28 cellular contexts compared by ENCODE assay signal in the genomic region with DNA sequence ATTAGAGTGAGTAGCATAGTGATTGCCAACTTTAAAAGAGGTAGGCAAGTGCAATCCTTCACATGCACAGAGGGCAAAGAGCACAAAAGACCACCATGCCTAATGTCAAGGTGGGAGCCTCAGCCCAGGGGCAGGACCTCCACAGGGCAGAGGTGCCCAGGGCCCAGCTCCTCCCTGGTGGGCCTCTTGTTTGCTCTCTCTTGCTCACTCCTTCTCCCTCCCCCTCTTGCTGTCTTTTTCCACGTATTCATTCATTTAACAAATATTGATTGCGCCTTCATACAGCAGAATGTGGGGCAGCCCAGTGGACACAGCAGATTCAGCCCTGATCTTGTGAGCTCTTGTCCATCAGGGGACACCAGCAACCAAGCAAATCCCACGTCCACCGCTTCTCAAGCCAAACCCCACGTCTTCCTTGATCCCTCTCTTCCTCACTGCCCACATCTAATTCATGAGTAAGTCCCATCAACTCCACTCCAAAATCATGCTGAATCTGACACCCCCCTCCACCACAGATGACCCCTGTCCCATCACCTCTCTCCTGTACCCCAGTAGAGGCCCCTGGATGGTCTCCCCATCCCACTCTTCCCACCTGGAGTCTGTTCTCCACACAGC.
"Had no signal": no experiment of that assay in that cellular context is flagged by ENCODE, and none has a peak within 500 bp of the region (broad histone marks: within the 10 kb centered on the region; RNA-seq: fewer than 3 reads in every experiment).

No MANE protein-coding gene starts in this region.

- H3K27me3 ChIP-seq: ascending aorta, cardiac muscle cell, colonic mucosa, foreskin keratinocyte had no signal

- H3K4me1 ChIP-seq: ascending aorta, breast epithelium, colonic mucosa, foreskin keratinocyte, gastrocnemius medialis, heart right ventricle had no signal

- ATAC-seq: activated CD4-positive, alpha-beta T cell treated with anti-CD3 and anti-CD28 coated beads for 36 hours; activated CD8-positive, alpha-beta T cell treated with anti-CD3 and anti-CD28 coated beads, Interleukin-2, amount 10 ng/mL, durations not matched to agents 7 days and 5 days; activated naive CD4-positive, alpha-beta T cell treated with anti-CD3 and anti-CD28 coated beads, Interleukin-2, amount 50 U/mL, for 72 hours; activated T-cell treated with anti-CD3 and anti-CD28 coated beads, Interleukin-2, amount 50 U/mL, for 72 hours; esophagus mucosa; foreskin keratinocyte; gastrocnemius medialis; heart right ventricle had no signal

- H3K27me3 Mint-ChIP-seq: activated CD4-positive, alpha-beta T cell treated with anti-CD3 and anti-CD28 coated beads, Interleukin-2, amount 10 ng/mL, durations not matched to agents 24 days and 14 days had no signal

- H3K9me3 ChIP-seq: ascending aorta, breast epithelium, colonic mucosa, gastrocnemius medialis had no signal

- H3K36me3 Mint-ChIP-seq: activated CD4-positive, alpha-beta memory T cell treated with anti-CD3 and anti-CD28 coated beads for 36 hours; activated naive CD4-positive, alpha-beta T cell treated with anti-CD3 and anti-CD28 coated beads, Interleukin-2, amount 10 ng/mL, durations not matched to agents 7 days and 5 days; activated naive CD4-positive, alpha-beta T cell treated with anti-CD3 and anti-CD28 coated beads, Interleukin-2, amount 50 U/mL, for 72 hours; activated naive CD8-positive, alpha-beta T cell treated with anti-CD3 and anti-CD28 coated beads, Interleukin-2, amount 10 ng/mL, durations not matched to agents 7 days and 5 days; brain had no signal

- H3K36me3 ChIP-seq: ascending aorta, breast epithelium, cardiac muscle cell, colonic mucosa, gastrocnemius medialis, heart right ventricle had no signal

- H3K27ac ChIP-seq: ascending aorta, breast epithelium, cardiac muscle cell, colonic mucosa, foreskin keratinocyte, gastrocnemius medialis, heart right ventricle had no signal

- H3K4me3 ChIP-seq: ascending aorta, breast epithelium, cardiac muscle cell, colonic mucosa, gastrocnemius medialis, heart right ventricle had no signal

- H3K4me1 Mint-ChIP-seq: activated CD4-positive, alpha-beta T cell treated with anti-CD3 and anti-CD28 coated beads for 36 hours; activated CD4-positive, alpha-beta T cell treated with anti-CD3 and anti-CD28 coated beads, Interleukin-2, amount 10 ng/mL, durations not matched to agents 24 days and 14 days; activated naive CD4-positive, alpha-beta T cell treated with anti-CD3 and anti-CD28 coated beads, Interleukin-2, amount 10 ng/mL, durations not matched to agents 7 days and 5 days; activated naive CD8-positive, alpha-beta T cell treated with anti-CD3 and anti-CD28 coated beads, Interleukin-2, amount 10 ng/mL, durations not matched to agents 7 days and 5 days; endodermal cell had no signal

- DNase-seq: activated CD4-positive, alpha-beta memory T cell treated with anti-CD3 and anti-CD28 coated beads for 36 hours; activated CD4-positive, alpha-beta T cell treated with anti-CD3 and anti-CD28 coated beads for 36 hours; activated CD4-positive, alpha-beta T cell treated with anti-CD3 and anti-CD28 coated beads, Interleukin-2, amount 10 ng/mL, durations not matched to agents 24 days and 14 days; activated CD4-positive, CD25-positive, alpha-beta regulatory T cell; activated CD4-positive, CD25-positive, alpha-beta regulatory T cell treated with anti-CD3 and anti-CD28 coated beads, Interleukin-2, amount 50 U/mL, for 72 hours; activated CD8-positive, alpha-beta T cell treated with anti-CD3 and anti-CD28 coated beads, Interleukin-2, amount 10 ng/mL, durations not matched to agents 7 days and 5 days; activated gamma-delta T cell; activated naive CD4-positive, alpha-beta T cell; activated naive CD4-positive, alpha-beta T cell treated with anti-CD3 and anti-CD28 coated beads, Interleukin-2, amount 10 ng/mL, durations not matched to agents 7 days and 5 days; activated naive CD8-positive, alpha-beta T cell treated with anti-CD3 and anti-CD28 coated beads, Interleukin-2, amount 10 ng/mL, durations not matched to agents 7 days and 5 days; activated T-cell treated with anti-CD3 and anti-CD28 coated beads for 4 hours; activated T-cell treated with anti-CD3 and anti-CD28 coated beads, Interleukin-2, amount 50 U/mL, for 24 hours; activated T-cell treated with anti-CD3 and anti-CD28 coated beads, Interleukin-2, amount 50 U/mL, for 72 hours; central memory CD4-positive, alpha-beta T cell; cerebellar nuclear complex; colonic mucosa; effector memory CD4-positive, alpha-beta T cell; endodermal cell; foreskin keratinocyte; gastrocnemius medialis; heart right ventricle; T-helper 2 cell had no signal

- H3K27ac Mint-ChIP-seq: activated CD4-positive, alpha-beta memory T cell treated with anti-CD3 and anti-CD28 coated beads for 36 hours; activated CD4-positive, alpha-beta T cell treated with anti-CD3 and anti-CD28 coated beads for 36 hours; activated CD4-positive, alpha-beta T cell treated with anti-CD3 and anti-CD28 coated beads, Interleukin-2, amount 10 ng/mL, durations not matched to agents 24 days and 14 days; activated CD8-positive, alpha-beta T cell treated with anti-CD3 and anti-CD28 coated beads, Interleukin-2, amount 10 ng/mL, durations not matched to agents 7 days and 5 days; activated naive CD4-positive, alpha-beta T cell treated with anti-CD3 and anti-CD28 coated beads, Interleukin-2, amount 10 ng/mL, durations not matched to agents 7 days and 5 days; activated naive CD8-positive, alpha-beta T cell treated with anti-CD3 and anti-CD28 coated beads, Interleukin-2, amount 10 ng/mL, durations not matched to agents 7 days and 5 days; activated T-cell treated with anti-CD3 and anti-CD28 coated beads, Interleukin-2, amount 50 U/mL, for 24 hours; activated T-cell treated with anti-CD3 and anti-CD28 coated beads, Interleukin-2, amount 50 U/mL, for 72 hours; endodermal cell had no signal

- H3K4me3 Mint-ChIP-seq: activated CD4-positive, alpha-beta memory T cell treated with anti-CD3 and anti-CD28 coated beads for 36 hours; activated CD4-positive, alpha-beta T cell treated with anti-CD3 and anti-CD28 coated beads for 36 hours; activated CD4-positive, alpha-beta T cell treated with anti-CD3 and anti-CD28 coated beads, Interleukin-2, amount 10 ng/mL, durations not matched to agents 24 days and 14 days; activated CD8-positive, alpha-beta T cell treated with anti-CD3 and anti-CD28 coated beads, Interleukin-2, amount 10 ng/mL, durations not matched to agents 7 days and 5 days; activated naive CD4-positive, alpha-beta T cell treated with anti-CD3 and anti-CD28 coated beads, Interleukin-2, amount 10 ng/mL, durations not matched to agents 7 days and 5 days; activated naive CD8-positive, alpha-beta T cell treated with anti-CD3 and anti-CD28 coated beads, Interleukin-2, amount 10 ng/mL, durations not matched to agents 7 days and 5 days; activated T-cell treated with anti-CD3 and anti-CD28 coated beads, Interleukin-2, amount 50 U/mL, for 24 hours; activated T-cell treated with anti-CD3 and anti-CD28 coated beads, Interleukin-2, amount 50 U/mL, for 72 hours; brain; endodermal cell had no signal

- H3K9me3 Mint-ChIP-seq: activated CD4-positive, alpha-beta memory T cell treated with anti-CD3 and anti-CD28 coated beads for 36 hours; activated CD4-positive, alpha-beta T cell treated with anti-CD3 and anti-CD28 coated beads, Interleukin-2, amount 10 ng/mL, durations not matched to agents 24 days and 14 days; activated naive CD4-positive, alpha-beta T cell treated with anti-CD3 and anti-CD28 coated beads, Interleukin-2, amount 10 ng/mL, durations not matched to agents 7 days and 5 days; activated naive CD4-positive, alpha-beta T cell treated with anti-CD3 and anti-CD28 coated beads, Interleukin-2, amount 50 U/mL, for 72 hours; activated naive CD8-positive, alpha-beta T cell treated with anti-CD3 and anti-CD28 coated beads, Interleukin-2, amount 10 ng/mL, durations not matched to agents 7 days and 5 days; activated T-cell treated with anti-CD3 and anti-CD28 coated beads, Interleukin-2, amount 50 U/mL, for 24 hours; activated T-cell treated with anti-CD3 and anti-CD28 coated beads, Interleukin-2, amount 50 U/mL, for 72 hours had no signal
